Comparison of ENCODE assay signal across 20 cellular contexts in genomic region chr10:66888237-66888636, GRCh38. TPM values are rescaled to one million over a fixed set of nuclear protein-coding genes. Genes with fewer than 3 reads are reported as not detected.
"Had no signal": no experiment of that assay in that cellular context is flagged by ENCODE, and none has a peak within 500 bp of the region (broad histone marks: within the 10 kb centered on the region; RNA-seq: fewer than 3 reads in every experiment).

No MANE protein-coding gene starts in this region.

- DNase-seq: Kasumi-1, MM.1S, NCI-H1092 treated with DMSO at 0.1 percent for 48 hours, NCI-H1436, NCI-H187, NCI-H2029, NCI-H2081 treated with DMSO at 0.1 percent for 48 hours, NCI-H2171, NCI-H226, NCI-H446, NCI-H510A, NCI-H524 treated with DMSO at 0.1 percent for 48 hours, NCI-H69, NCI-H774, SHP77, SK-N-SH had no signal

- FAIRE-seq: HTR-8/SVneo, K562 had no signal

- H3K4me3 ChIP-seq: K562 had no signal

RNA-seq across cellular contexts. Expression of gene LRRTM3, which starts 37.6 kb away (rescaled TPM):
- total RNA-seq: K562, M059J, SK-MEL-5 had no signal
